20 cellular contexts compared by ENCODE assay signal in the genomic region with DNA sequence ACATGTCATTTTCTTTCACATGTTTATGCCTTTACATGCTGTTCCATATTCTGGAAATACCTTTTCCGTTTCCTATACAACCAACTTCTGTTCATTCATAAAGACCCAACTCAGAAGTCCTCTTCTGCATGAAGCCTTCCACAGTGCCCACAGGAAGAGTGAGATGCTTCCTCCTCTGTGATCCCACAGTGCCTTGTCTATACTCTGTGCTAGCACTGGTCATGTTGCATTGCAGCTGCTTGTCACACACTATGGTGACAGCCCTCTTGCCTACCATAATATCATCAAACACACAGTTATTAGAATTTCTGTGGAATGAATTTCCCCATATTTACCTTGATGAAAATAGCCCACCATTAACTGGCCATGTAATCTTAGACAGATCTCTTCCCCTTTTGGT. TPM values are rescaled to one million over a fixed set of nuclear protein-coding genes. Genes with fewer than 3 reads are reported as not detected.
DNase-seq lines count a peak whose midpoint lies in the region; ATAC-seq and TF ChIP-seq lines count a peak whose summit lies in the region.
"Had no signal": no experiment of that assay in that cellular context is flagged by ENCODE, and none has a peak within 500 bp of the region (broad histone marks: within the 10 kb centered on the region; RNA-seq: fewer than 3 reads in every experiment).

No MANE protein-coding gene starts in this region.

- H3K9ac ChIP-seq in SK-N-SH, result no peak overlapping the region

- H3K27me3 Mint-ChIP-seq in type B pancreatic cell, result no peaks in the 10 kb centered on the region

- intact Hi-C loops in esophagus squamous epithelium (cut with DNase I), result no loop called here
- intact Hi-C loops in prostate gland (cut with DNase I), result no loop called here
- intact Hi-C loops in OCI-LY7 (cut with micrococcal nuclease; ENCODE audit: unreplicated experiment), result no loop called here

- peaks cover 14% of the 10 kb centered on the region for H3K36me3 Mint-ChIP-seq in type B pancreatic cell
- H3K36me3 Mint-ChIP-seq: CD4-positive, CD25-positive, alpha-beta regulatory T cell had no signal

- H3K27me3 ChIP-seq in SK-N-SH (ENCODE audit: insufficient read depth) (no peaks in the 10 kb centered on the region), esophagus squamous epithelium (no peaks in the 10 kb centered on the region), prostate gland (replicated peaks; ENCODE audit: insufficient read depth) (no peaks in the 10 kb centered on the region)
- H3K27me3 ChIP-seq: BE2C had no signal

- H3K9me3 ChIP-seq in SK-N-SH (no peaks in the 10 kb centered on the region), esophagus squamous epithelium (no peaks in the 10 kb centered on the region), prostate gland (no peaks in the 10 kb centered on the region), OCI-LY7 (ENCODE audit: low read length) (no peaks in the 10 kb centered on the region)
- H3K9me3 ChIP-seq: BE2C had no signal

- no peaks in the 10 kb centered on the region for H3K9me2 ChIP-seq in SK-N-SH
- no peaks in the 10 kb centered on the region for H3K9me2 ChIP-seq in OCI-LY7 (ENCODE audit: insufficient read depth, low read length)

- POLR2A ChIA-PET in SK-N-SH (lab: Yijun Ruan, JAX) (no interaction called here), OCI-LY7 (lab: Charles Lee) (no interaction called here)

- peak overlapping the region; percentile 11 for H3K27ac Mint-ChIP-seq in type B pancreatic cell

- DNase-seq in SK-N-SH (no peak), esophagus squamous epithelium (lab: John Stamatoyannopoulos, UW) (no peak), prostate gland (ENCODE audit: low spot score) (no peak), type B pancreatic cell (ENCODE audit: extremely low spot score, unreplicated experiment) (no peak), mesenteric fat pad (ENCODE audit: low spot score) (no peak), OCI-LY7 (ENCODE audit: low spot score) (no peak)
- no peak for DNase-seq in activated naive CD4-positive, alpha-beta T cell (lab: John Stamatoyannopoulos, UW)
- DNase-seq: CD4-positive, CD25-positive, alpha-beta regulatory T cell; COR-L47; DMS 273 treated with DMSO at 0.1 percent for 48 hours; Karpas-422; MM.1S; NCI-H1092; NCI-H146; NCI-H2081; NCI-H446 treated with DMSO at 0.1 percent for 48 hours; OCI-M1; Right ventricle myocardium superior had no signal

- peaks cover 31% of the 10 kb centered on the region for H3K4me1 Mint-ChIP-seq in type B pancreatic cell (ENCODE audit: unreplicated experiment)
- H3K4me1 Mint-ChIP-seq: CD4-positive, CD25-positive, alpha-beta regulatory T cell had no signal

- H3F3A ChIP-seq in SK-N-SH (replicated peaks; ENCODE audit: insufficient read depth), result peaks cover 3% of the 10 kb centered on the region

- peaks cover 4 to 27% of the 10 kb centered on the region in 2 experiments for H3K36me3 ChIP-seq in SK-N-SH (replicated peaks in 1 of 2; ENCODE audit: control insufficient read depth in 1 of 2, insufficient read depth in 2 of 2, low read length in 1 of 2)
- no peaks in the 10 kb centered on the region for H3K36me3 ChIP-seq in esophagus squamous epithelium
- no peaks in the 10 kb centered on the region for H3K36me3 ChIP-seq in prostate gland
- no peaks in the 10 kb centered on the region for H3K36me3 ChIP-seq in OCI-LY7 (ENCODE audit: insufficient read depth, low read length)
- H3K36me3 ChIP-seq: BE2C had no signal

- H3K4me1 ChIP-seq in SK-N-SH (ENCODE audit: control insufficient read depth in 1 of 2, insufficient read depth in 2 of 2, low read depth in 1 of 2, low read length in 1 of 2) (peaks cover 27 to 33% of the 10 kb centered on the region in 2 experiments; a peak in 2 of 4 replicates), esophagus squamous epithelium (peaks cover 7 to 57% (median 30%) of the 10 kb centered on the region in 3 donors), prostate gland (replicated peaks) (peaks cover 18% of the 10 kb centered on the region), OCI-LY7 (ENCODE audit: insufficient read depth, low read length, poor library complexity, severe bottlenecking) (no peaks in the 10 kb centered on the region)

- H3K79me2 ChIP-seq in SK-N-SH (ENCODE audit: insufficient read depth) (peaks cover 96% of the 10 kb centered on the region), OCI-LY7 (ENCODE audit: insufficient read depth, low read depth, low read length) (no peaks in the 10 kb centered on the region)

- H3K4me2 ChIP-seq in SK-N-SH (peak overlapping the region; percentile 35; the same call in 1 of the 2 replicates), OCI-LY7 (ENCODE audit: low read length) (no peak overlapping the region)

- H2AFZ ChIP-seq in SK-N-SH (ENCODE audit: low read depth) (no peak overlapping the region), OCI-LY7 (ENCODE audit: low read length) (no peak overlapping the region)

- no TSS peak for BruUV-seq in OCI-LY7 (replicated peaks; lab: Mats Ljungman, UMichigan)

- H4K20me1 ChIP-seq in SK-N-SH (ENCODE audit: insufficient read depth) (peaks cover 38% of the 10 kb centered on the region), OCI-LY7 (ENCODE audit: insufficient read depth, low read length) (no peaks in the 10 kb centered on the region)

- WGBS in SK-N-SH (ENCODE audit: low lambda C conversion rate), result 92% methylated on average over 1 of the region's 1 CpG
- 94 to 100% methylated on average over 1 of the region's 1 CpG for WGBS in esophagus squamous epithelium, 2 donors
- 93% methylated on average over 1 of the region's 1 CpG for WGBS in prostate gland

- H3K9me3 Mint-ChIP-seq in type B pancreatic cell, result peaks cover 6% of the 10 kb centered on the region

- no peak for TF ChIP-seq RAD21 in SK-N-SH (IDR thresholded peaks at IDR 0.05; ENCODE audit: low read length)

- no peak overlapping the region for H3K4me3 ChIP-seq in SK-N-SH (ENCODE audit: low read depth in 2 of 2, low read length in 1 of 2)
- H3K4me3 ChIP-seq in esophagus squamous epithelium, result no peak overlapping the region
- no peak overlapping the region for H3K4me3 ChIP-seq in prostate gland
- no peak overlapping the region for H3K4me3 ChIP-seq in OCI-LY7 (ENCODE audit: low read depth, low read length, poor library complexity, severe bottlenecking)

- no peak for TF ChIP-seq EP300 in SK-N-SH (IDR thresholded peaks at IDR 0.05; ENCODE audit: borderline replicate concordance in 1 of 2, low read depth in 1 of 2, low read length in 1 of 2)

- TF ChIP-seq CTCF in SK-N-SH (IDR thresholded peaks at IDR 0.05) (no peak), esophagus squamous epithelium (IDR thresholded peaks at IDR 0.05) (no peak), prostate gland (IDR thresholded peaks at IDR 0.05) (no peak), type B pancreatic cell (conservative IDR thresholded peaks at IDR 0.05) (no peak), OCI-LY7 (conservative IDR thresholded peaks at IDR 0.05; ENCODE audit: low read length) (no peak)

- TF ChIP-seq POLR2A in esophagus squamous epithelium (IDR thresholded peaks at IDR 0.05) (no peak), prostate gland (IDR thresholded peaks at IDR 0.05) (no peak)

- no peak for ATAC-seq in SK-N-SH treated with all-trans-retinoic acid at 6 μM for 48 hours

- H3K4me3 Mint-ChIP-seq in type B pancreatic cell, result no peak overlapping the region
- H3K4me3 Mint-ChIP-seq: CD4-positive, CD25-positive, alpha-beta regulatory T cell had no signal

- H3K27ac ChIP-seq in SK-N-SH (ENCODE audit: low read depth in 2 of 2, low read length in 1 of 2), result peak overlapping the region in 1 of 2 experiments; percentile 34; a peak in 1 of 4 replicates
- peak overlapping the region; percentile 42 to 87 (median 73) for H3K27ac ChIP-seq in esophagus squamous epithelium
- peak overlapping the region; percentile 53 to 66 for H3K27ac ChIP-seq in prostate gland
- H3K27ac ChIP-seq in OCI-LY7 (ENCODE audit: low read depth, low read length, poor library complexity, severe bottlenecking), result no peak overlapping the region

- CTCF ChIA-PET in SK-N-SH (lab: Yijun Ruan, JAX), result interaction anchor here (3.8 kb wide), 1 partner anchor 98 kb away, joined by 11 read pairs; no protein-coding TSS in a partner anchor
- CTCF ChIA-PET in OCI-LY7 (lab: Charles Lee; ENCODE audit: unreplicated experiment), result no interaction called here

TF ChIP-seq in SK-N-SH, 30 proteins besides CTCF, POLR2A, EP300 and RAD21:
- no peak for TF ChIP-seq SIN3A (IDR thresholded peaks at IDR 0.05; ENCODE audit: borderline replicate concordance, low read depth, low read length)

TF ChIP-seq in SK-N-SH treated with all-trans-retinoic acid at 6 μM for 48 hours, 23 proteins besides CTCF, POLR2A, EP300 and RAD21:
- TF ChIP-seq ZNF565 (CRISPR knock-in tag; conservative IDR thresholded peaks at IDR 0.05; ENCODE audit: low read depth), result no peak
- no peak for TF ChIP-seq ZFP3 (CRISPR knock-in tag; IDR thresholded peaks at IDR 0.05)

RNA-seq across cellular contexts. Expression of a gene that starts 8.9 kb away (rescaled TPM):
- 27.6 and 31.6 TPM in 2 replicates for polyA plus RNA-seq in SK-N-SH (2012; rRNA removed)
- 32.5 and 35.2 TPM in 2 replicates for polyA plus RNA-seq in SK-N-SH (2012; cell fraction: cytosol; rRNA removed)
- polyA plus RNA-seq in SK-N-SH (2012; cell fraction: nucleus; rRNA removed), result 14.6 and 24.9 TPM in 2 replicates
- 10 to 100 TPM in 3 of 4 donors, 1 to 10 TPM in 1; 8.6 to 66.9 (median 16.2) TPM for total RNA-seq in esophagus squamous epithelium
- 10 to 100 TPM; 38.4 to 55.1 TPM for total RNA-seq in prostate gland
- total RNA-seq in type B pancreatic cell (ENCODE audit: low replicate concordance), result 32.3 and 49.4 TPM in 2 replicates
- total RNA-seq in mesenteric fat pad, result 223 TPM
- total RNA-seq in OCI-LY7 (2014; rRNA removed; shearing (Covaris generic)), result not detected in 2 replicates
- not detected in 2 replicates for total RNA-seq in OCI-LY7 (2022)

Comparison
In these comparisons a context has a peak if more than half of its experiments do, and no peak if none do; other contexts are left out.
1. RNA of a gene that starts 8.9 kb away (total RNA-seq): 223 TPM in mesenteric fat pad (single experiment), 38.4 to 55.1 TPM in prostate gland, 32.3 to 49.4 TPM in type B pancreatic cell and 8.6 to 66.9 TPM in esophagus squamous epithelium; not detected in OCI-LY7; every median in the first group is over 4 times any median in the second.